Comparison of ENCODE assay signal across 2 cellular contexts in genomic region chr12:48601013-48601756, GRCh38.
A peak's percentile ranks its signal among the peaks of the same experiment; 100 is the strongest.
TF ChIP-seq lines count a peak whose summit lies in the region.

No MANE protein-coding gene starts in this region.

TF ChIP-seq in K562, 482 proteins besides CTCF, POLR2A, EP300 and RAD21 (continues in another document):
- TF ChIP-seq ZNF146 (CRISPR knock-in tag; IDR thresholded peaks at IDR 0.05; ENCODE audit: unreplicated experiment) (no peak), FOSL1 (tag; conservative IDR thresholded peaks at IDR 0.05) (peak; percentile 97), ZNF174 (CRISPR knock-in tag; IDR thresholded peaks at IDR 0.05) (no peak), STAT5A (IDR thresholded peaks at IDR 0.05; ENCODE audit: borderline replicate concordance, low read length) (0 out of 2 replicates have a peak, but pooled peaks have one; percentile 36), SIN3B (IDR thresholded peaks at IDR 0.05; ENCODE audit: low read depth) (no peak), SMARCA4 (IDR thresholded peaks at IDR 0.05) (peak; percentile 85), JUNB (CRISPR knock-in tag; conservative IDR thresholded peaks at IDR 0.05) (peak; percentile 73; the same call in 1 of the 2 replicates), RBM25 (IDR thresholded peaks at IDR 0.05; ENCODE audit: low read depth, low read length, severe bottlenecking) (no peak), RBFOX2 (IDR thresholded peaks at IDR 0.05; ENCODE audit: low read depth, low read length) (no peak), KDM2B (CRISPR knock-in tag; IDR thresholded peaks at IDR 0.05) (no peak), NFE2 (IDR thresholded peaks at IDR 0.05; ENCODE audit: low read depth) (peak; percentile 79), SRF (CRISPR knock-in tag; IDR thresholded peaks at IDR 0.05) (no peak), ZNF766 (CRISPR knock-in tag; conservative IDR thresholded peaks at IDR 0.05) (peak; percentile 46; the same call in 1 of the 2 replicates), SREBF1 (IDR thresholded peaks at IDR 0.05; ENCODE audit: borderline replicate concordance, low read depth, low read length) (no peak), ZNF282 (CRISPR knock-in tag; IDR thresholded peaks at IDR 0.05) (no peak), MAFG (tag; conservative IDR thresholded peaks at IDR 0.05) (peak; percentile 71), BRF1 (IDR thresholded peaks at IDR 0.05; ENCODE audit: borderline replicate concordance, extremely low read depth, insufficient read length) (no peak)
- TF ChIP-seq, protein P1, sequence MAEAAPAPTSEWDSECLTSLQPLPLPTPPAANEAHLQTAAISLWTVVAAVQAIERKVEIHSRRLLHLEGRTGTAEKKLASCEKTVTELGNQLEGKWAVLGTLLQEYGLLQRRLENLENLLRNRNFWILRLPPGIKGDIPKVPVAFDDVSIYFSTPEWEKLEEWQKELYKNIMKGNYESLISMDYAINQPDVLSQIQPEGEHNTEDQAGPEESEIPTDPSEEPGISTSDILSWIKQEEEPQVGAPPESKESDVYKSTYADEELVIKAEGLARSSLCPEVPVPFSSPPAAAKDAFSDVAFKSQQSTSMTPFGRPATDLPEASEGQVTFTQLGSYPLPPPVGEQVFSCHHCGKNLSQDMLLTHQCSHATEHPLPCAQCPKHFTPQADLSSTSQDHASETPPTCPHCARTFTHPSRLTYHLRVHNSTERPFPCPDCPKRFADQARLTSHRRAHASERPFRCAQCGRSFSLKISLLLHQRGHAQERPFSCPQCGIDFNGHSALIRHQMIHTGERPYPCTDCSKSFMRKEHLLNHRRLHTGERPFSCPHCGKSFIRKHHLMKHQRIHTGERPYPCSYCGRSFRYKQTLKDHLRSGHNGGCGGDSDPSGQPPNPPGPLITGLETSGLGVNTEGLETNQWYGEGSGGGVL (CRISPR knock-in tag; IDR thresholded peaks at IDR 0.05) = no peak
- TF ChIP-seq, protein P2, sequence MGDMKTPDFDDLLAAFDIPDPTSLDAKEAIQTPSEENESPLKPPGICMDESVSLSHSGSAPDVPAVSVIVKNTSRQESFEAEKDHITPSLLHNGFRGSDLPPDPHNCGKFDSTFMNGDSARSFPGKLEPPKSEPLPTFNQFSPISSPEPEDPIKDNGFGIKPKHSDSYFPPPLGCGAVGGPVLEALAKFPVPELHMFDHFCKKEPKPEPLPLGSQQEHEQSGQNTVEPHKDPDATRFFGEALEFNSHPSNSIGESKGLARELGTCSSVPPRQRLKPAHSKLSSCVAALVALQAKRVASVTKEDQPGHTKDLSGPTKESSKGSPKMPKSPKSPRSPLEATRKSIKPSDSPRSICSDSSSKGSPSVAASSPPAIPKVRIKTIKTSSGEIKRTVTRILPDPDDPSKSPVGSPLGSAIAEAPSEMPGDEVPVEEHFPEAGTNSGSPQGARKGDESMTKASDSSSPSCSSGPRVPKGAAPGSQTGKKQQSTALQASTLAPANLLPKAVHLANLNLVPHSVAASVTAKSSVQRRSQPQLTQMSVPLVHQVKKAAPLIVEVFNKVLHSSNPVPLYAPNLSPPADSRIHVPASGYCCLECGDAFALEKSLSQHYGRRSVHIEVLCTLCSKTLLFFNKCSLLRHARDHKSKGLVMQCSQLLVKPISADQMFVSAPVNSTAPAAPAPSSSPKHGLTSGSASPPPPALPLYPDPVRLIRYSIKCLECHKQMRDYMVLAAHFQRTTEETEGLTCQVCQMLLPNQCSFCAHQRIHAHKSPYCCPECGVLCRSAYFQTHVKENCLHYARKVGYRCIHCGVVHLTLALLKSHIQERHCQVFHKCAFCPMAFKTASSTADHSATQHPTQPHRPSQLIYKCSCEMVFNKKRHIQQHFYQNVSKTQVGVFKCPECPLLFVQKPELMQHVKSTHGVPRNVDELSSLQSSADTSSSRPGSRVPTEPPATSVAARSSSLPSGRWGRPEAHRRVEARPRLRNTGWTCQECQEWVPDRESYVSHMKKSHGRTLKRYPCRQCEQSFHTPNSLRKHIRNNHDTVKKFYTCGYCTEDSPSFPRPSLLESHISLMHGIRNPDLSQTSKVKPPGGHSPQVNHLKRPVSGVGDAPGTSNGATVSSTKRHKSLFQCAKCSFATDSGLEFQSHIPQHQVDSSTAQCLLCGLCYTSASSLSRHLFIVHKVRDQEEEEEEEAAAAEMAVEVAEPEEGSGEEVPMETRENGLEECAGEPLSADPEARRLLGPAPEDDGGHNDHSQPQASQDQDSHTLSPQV (IDR thresholded peaks at IDR 0.05) = 0 out of 2 replicates have a peak, but pooled peaks have one; percentile 26
- TF ChIP-seq, protein P3, sequence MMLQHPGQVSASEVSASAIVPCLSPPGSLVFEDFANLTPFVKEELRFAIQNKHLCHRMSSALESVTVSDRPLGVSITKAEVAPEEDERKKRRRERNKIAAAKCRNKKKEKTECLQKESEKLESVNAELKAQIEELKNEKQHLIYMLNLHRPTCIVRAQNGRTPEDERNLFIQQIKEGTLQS (IDR thresholded peaks at IDR 0.05) = peak; percentile 94
- TF ChIP-seq, protein P3 (CRISPR knock-in tag; conservative IDR thresholded peaks at IDR 0.05) = no peak; the same call in 1 of the 2 replicates
- TF ChIP-seq, protein P4, sequence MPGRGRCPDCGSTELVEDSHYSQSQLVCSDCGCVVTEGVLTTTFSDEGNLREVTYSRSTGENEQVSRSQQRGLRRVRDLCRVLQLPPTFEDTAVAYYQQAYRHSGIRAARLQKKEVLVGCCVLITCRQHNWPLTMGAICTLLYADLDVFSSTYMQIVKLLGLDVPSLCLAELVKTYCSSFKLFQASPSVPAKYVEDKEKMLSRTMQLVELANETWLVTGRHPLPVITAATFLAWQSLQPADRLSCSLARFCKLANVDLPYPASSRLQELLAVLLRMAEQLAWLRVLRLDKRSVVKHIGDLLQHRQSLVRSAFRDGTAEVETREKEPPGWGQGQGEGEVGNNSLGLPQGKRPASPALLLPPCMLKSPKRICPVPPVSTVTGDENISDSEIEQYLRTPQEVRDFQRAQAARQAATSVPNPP (IDR thresholded peaks at IDR 0.05; ENCODE audit: borderline replicate concordance, insufficient read depth, insufficient read length) = no peak
- TF ChIP-seq, protein P5, sequence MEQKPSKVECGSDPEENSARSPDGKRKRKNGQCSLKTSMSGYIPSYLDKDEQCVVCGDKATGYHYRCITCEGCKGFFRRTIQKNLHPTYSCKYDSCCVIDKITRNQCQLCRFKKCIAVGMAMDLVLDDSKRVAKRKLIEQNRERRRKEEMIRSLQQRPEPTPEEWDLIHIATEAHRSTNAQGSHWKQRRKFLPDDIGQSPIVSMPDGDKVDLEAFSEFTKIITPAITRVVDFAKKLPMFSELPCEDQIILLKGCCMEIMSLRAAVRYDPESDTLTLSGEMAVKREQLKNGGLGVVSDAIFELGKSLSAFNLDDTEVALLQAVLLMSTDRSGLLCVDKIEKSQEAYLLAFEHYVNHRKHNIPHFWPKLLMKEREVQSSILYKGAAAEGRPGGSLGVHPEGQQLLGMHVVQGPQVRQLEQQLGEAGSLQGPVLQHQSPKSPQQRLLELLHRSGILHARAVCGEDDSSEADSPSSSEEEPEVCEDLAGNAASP (IDR thresholded peaks at IDR 0.05) = no peak

TF ChIP-seq in HEK293T, 16 proteins besides CTCF, POLR2A, EP300 and RAD21:
- TF ChIP-seq, protein P6, sequence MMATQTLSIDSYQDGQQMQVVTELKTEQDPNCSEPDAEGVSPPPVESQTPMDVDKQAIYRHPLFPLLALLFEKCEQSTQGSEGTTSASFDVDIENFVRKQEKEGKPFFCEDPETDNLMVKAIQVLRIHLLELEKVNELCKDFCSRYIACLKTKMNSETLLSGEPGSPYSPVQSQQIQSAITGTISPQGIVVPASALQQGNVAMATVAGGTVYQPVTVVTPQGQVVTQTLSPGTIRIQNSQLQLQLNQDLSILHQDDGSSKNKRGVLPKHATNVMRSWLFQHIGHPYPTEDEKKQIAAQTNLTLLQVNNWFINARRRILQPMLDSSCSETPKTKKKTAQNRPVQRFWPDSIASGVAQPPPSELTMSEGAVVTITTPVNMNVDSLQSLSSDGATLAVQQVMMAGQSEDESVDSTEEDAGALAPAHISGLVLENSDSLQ (IDR thresholded peaks at IDR 0.05) = no peak
- TF ChIP-seq LEF1 (IDR thresholded peaks at IDR 0.05; ENCODE audit: borderline replicate concordance) (no peak), SP1 (IDR thresholded peaks at IDR 0.05) (no peak)
